In genomic region chr1:152188673-152189591, GRCh38 we compare ENCODE assay signal across 9 cellular contexts. TPM values are rescaled to one million over a fixed set of nuclear protein-coding genes. Genes with fewer than 3 reads are reported as not detected.
A peak's percentile ranks its signal among the peaks of the same experiment; 100 is the strongest.
DNase-seq lines count a peak whose midpoint lies in the region; ATAC-seq and TF ChIP-seq lines count a peak whose summit lies in the region.
"Had no signal": no experiment of that assay in that cellular context is flagged by ENCODE, and none has a peak within 500 bp of the region (broad histone marks: within the 10 kb centered on the region; RNA-seq: fewer than 3 reads in every experiment).

No MANE protein-coding gene starts in this region.

- H3K36me3 ChIP-seq in SJCRH30: no peaks in the 10 kb centered on the region
- H3K36me3 ChIP-seq in transverse colon: no peaks in the 10 kb centered on the region

- H3K27ac ChIP-seq in SJCRH30: no peak overlapping the region
- H3K27ac ChIP-seq in transverse colon: peak overlapping the region; percentile 24 to 57 (median 48)

- in situ Hi-C loops in transverse colon (cut with MboI; ENCODE audit: low pct_ligation_motif_present in 1 of 4, low pct_unique_long_range_greater_than_20kb in 1 of 4, low sequenced_read_pairs in 3 of 4): loop anchor here (5.0 to 25.0 kb wide), 4 partner anchors 64 to 273 kb away; no protein-coding TSS in a partner anchor

- TF ChIP-seq CTCF in progenitor cell of endocrine pancreas (IDR thresholded peaks at IDR 0.05; ENCODE audit: unreplicated experiment): peak; percentile 29
- peak; percentile 77 to 88 (median 79) for TF ChIP-seq CTCF in transverse colon (IDR thresholded peaks at IDR 0.05)

- peak; percentile 54 for ATAC-seq in HG03045 (IDR thresholded peaks at IDR 0.05; ENCODE audit: unreplicated experiment)
- ATAC-seq in GM21526 (IDR thresholded peaks at IDR 0.05; ENCODE audit: low FRiP score, unreplicated experiment): no peak

- intact Hi-C loops in transverse colon (cut with DNase I; ENCODE audit: low total_unique reads): loop anchor here (2.0 kb wide), 1 partner anchor 268 kb away; no protein-coding TSS in a partner anchor

- H3K9me3 ChIP-seq in SJCRH30 (replicated peaks) (no peaks in the 10 kb centered on the region), transverse colon (no peaks in the 10 kb centered on the region)

- TF ChIP-seq EP300 in transverse colon (IDR thresholded peaks at IDR 0.05; ENCODE audit: low read depth): no peak

- WGBS in transverse colon (ENCODE audit: low coverage in 1 of 2), 2 donors: 27 to 30% methylated on average over 9 to 45 of the region's 62 CpGs

- TF ChIP-seq POLR2A in transverse colon (IDR thresholded peaks at IDR 0.05): no peak

- no peaks in the 10 kb centered on the region for H3K36me3 Mint-ChIP-seq in progenitor cell of endocrine pancreas (ENCODE audit: insufficient read depth)

- H3K4me1 Mint-ChIP-seq in progenitor cell of endocrine pancreas (ENCODE audit: low read depth): no peaks in the 10 kb centered on the region

- H3K4me3 Mint-ChIP-seq in progenitor cell of endocrine pancreas (ENCODE audit: low read depth): no peak overlapping the region

- peaks cover 11% of the 10 kb centered on the region for H3K9me3 Mint-ChIP-seq in progenitor cell of endocrine pancreas (ENCODE audit: low read depth)

- H3K4me3 ChIP-seq in SJCRH30 (no peak overlapping the region), transverse colon (peak overlapping the region; percentile 1 to 60 (median 40))

- no peak overlapping the region for H3K27ac Mint-ChIP-seq in progenitor cell of endocrine pancreas

- H3K27me3 Mint-ChIP-seq in progenitor cell of endocrine pancreas: peaks cover 21% of the 10 kb centered on the region

- H3K27me3 ChIP-seq in SJCRH30: no peaks in the 10 kb centered on the region
- H3K27me3 ChIP-seq in transverse colon: peaks cover 6% of the 10 kb centered on the region

- DNase-seq in COLO668 (lab: John Stamatoyannopoulos, UW; ENCODE audit: unreplicated experiment) (peak; percentile 51), SJCRH30 (peak; percentile 20 to 51), activated gamma-delta T cell treated with Interleukin-2 at 50 U/mL for 16 hours (peak; percentile 81), glomerular endothelial cell (ENCODE audit: extremely low read depth, low read depth, low spot score) (peak; percentile 20), progenitor cell of endocrine pancreas (ENCODE audit: low spot score, unreplicated experiment) (no peak), transverse colon (peak; percentile 79)

- H3K4me1 ChIP-seq in SJCRH30 (no peaks in the 10 kb centered on the region), transverse colon (peaks cover 0 to 8% (median 4%) of the 10 kb centered on the region in 4 donors)

RNA-seq across cellular contexts. Expression of gene RPTN, which starts 29.9 kb away (rescaled TPM):
- not detected in 2 replicates for total RNA-seq in SJCRH30 (2014; rRNA removed; shearing (Covaris generic))
- total RNA-seq in glomerular endothelial cell: not detected in 2 replicates
- not detected in 2 replicates for total RNA-seq in progenitor cell of endocrine pancreas
- not detected for total RNA-seq in transverse colon
- total RNA-seq: T-helper 2 cell treated with Interferon-gamma antibody and Interleukin-4, amounts not matched to agents 100 ng/mL and 5 ng/mL, for 36 hours had no signal

RNA-seq across cellular contexts. Expression of gene HRNR, which starts 35.1 kb away (rescaled TPM):
- total RNA-seq in SJCRH30 (2014; rRNA removed; shearing (Covaris generic)): not detected in 2 replicates
- total RNA-seq in glomerular endothelial cell: not detected in 2 replicates
- not detected in 2 replicates for total RNA-seq in progenitor cell of endocrine pancreas
- total RNA-seq in transverse colon: not detected
- total RNA-seq: T-helper 2 cell treated with Interferon-gamma antibody and Interleukin-4, amounts not matched to agents 100 ng/mL and 5 ng/mL, for 36 hours had no signal
